ENCODE assay signal across 1 cellular context in genomic region chr3:185915642-185916041, GRCh38.
A peak's percentile ranks its signal among the peaks of the same experiment; 100 is the strongest.
TF ChIP-seq lines count a peak whose summit lies in the region.

No MANE protein-coding gene starts in this region.

TF ChIP-seq in K562, 482 proteins besides CTCF, POLR2A, EP300 and RAD21:
- TF ChIP-seq DACH1 (IDR thresholded peaks at IDR 0.05; ENCODE audit: partially characterized antibody) (no peak), PML (IDR thresholded peaks at IDR 0.05; ENCODE audit: low read length) (0 out of 2 replicates have a peak, but pooled peaks have one; percentile 10), HES1 (IDR thresholded peaks at IDR 0.05; ENCODE audit: low read depth) (no peak), BHLHE40 (IDR thresholded peaks at IDR 0.05; ENCODE audit: low read length) (no peak), ZHX1 (conservative IDR thresholded peaks at IDR 0.05; ENCODE audit: low read length) (no peak), SRSF9 (IDR thresholded peaks at IDR 0.05; ENCODE audit: borderline replicate concordance, low read depth, low read length) (no peak), ZEB2 (IDR thresholded peaks at IDR 0.05) (no peak), GMEB1 (CRISPR knock-in tag; IDR thresholded peaks at IDR 0.05) (no peak), ZNF408 (CRISPR knock-in tag; IDR thresholded peaks at IDR 0.05; ENCODE audit: low read depth) (no peak), NFIC (IDR thresholded peaks at IDR 0.05) (0 out of 2 replicates have a peak, but pooled peaks have one; percentile 2)
TF ChIP-seq in K562: peak in this region for 2.
